Comparison of ENCODE assay signal across 8 cellular contexts in genomic region chr6:34526992-34527728, GRCh38. TPM values are rescaled to one million over a fixed set of nuclear protein-coding genes. Genes with fewer than 3 reads are reported as not detected.
DNase-seq lines count a peak whose midpoint lies in the region; ATAC-seq and TF ChIP-seq lines count a peak whose summit lies in the region.

No MANE protein-coding gene starts in this region.

- peak; percentile 95 for DNase-seq in HK-2 (ENCODE audit: unreplicated experiment)
- peak; percentile 92 for DNase-seq in NCI-H748 treated with DMSO at 0.1 percent for 48 hours (lab: John Stamatoyannopoulos, UW)
- DNase-seq in activated CD4-positive, alpha-beta T cell treated with anti-CD3 and anti-CD28 coated beads, Interleukin-2, amount 50 U/mL, for 24 hours (ENCODE audit: low read depth in 1 of 2, low spot score in 1 of 2) = peak; percentile 93 to 94
- DNase-seq in dermis microvascular lymphatic vessel endothelial cell (ENCODE audit: low read depth in 2 of 2) = peak; percentile 77 to 91
- peak; percentile 97 for DNase-seq in right lobe of liver
- peak; percentile 97 for DNase-seq in stimulated activated CD4-positive, alpha-beta T cell treated with anti-CD3 and anti-CD28 coated beads, Interleukin-4, amount 100 ng/mL, for 1 hour

- TF ChIP-seq CTCF in right lobe of liver (IDR thresholded peaks at IDR 0.05) = peak; percentile 75 to 89 (median 83)

- peak overlapping the region; percentile 66 to 90 (median 76) for H3K4me2 ChIP-seq in BLaER1 treated with 17β-estradiol and CSF1 and Interleukin-3, amounts not matched to agents 10 nM and 100 nM

- ATAC-seq in GM19455 (IDR thresholded peaks at IDR 0.05; ENCODE audit: unreplicated experiment) (peak; percentile 76), right lobe of liver (peak; percentile 94 to 99 (median 96))

- peaks cover 5 to 20% (median 11%) of the 10 kb centered on the region in 10 experiments for H3K4me1 ChIP-seq in BLaER1 treated with 17β-estradiol and CSF1 and Interleukin-3, amounts not matched to agents 10 nM and 100 nM
- peaks cover 0 to 9% (median 0%) of the 10 kb centered on the region in 4 donors for H3K4me1 ChIP-seq in right lobe of liver

- H4K20me1 ChIP-seq in BLaER1 treated with 17β-estradiol and CSF1 and Interleukin-3, amounts not matched to agents 10 nM and 100 nM = peaks cover 0 to 8% (median 0%) of the 10 kb centered on the region in 11 experiments; a peak in 1 of 22 replicates

- intact Hi-C loops in right lobe of liver (cut with DNase I) = loop anchor here in 1 of 2 donors (10.0 kb wide), 1 partner anchor 62 kb away; the partner anchor contains the start of gene PACSIN1

- H3K9me3 ChIP-seq in BLaER1 treated with 17β-estradiol and CSF1 and Interleukin-3, amounts not matched to agents 10 nM and 100 nM (replicated peaks in 1 of 11) = no peaks in the 10 kb centered on the region
- H3K9me3 ChIP-seq in right lobe of liver = no peaks in the 10 kb centered on the region

- H3K36me3 ChIP-seq in BLaER1 treated with 17β-estradiol and CSF1 and Interleukin-3, amounts not matched to agents 10 nM and 100 nM = no peaks in the 10 kb centered on the region
- no peaks in the 10 kb centered on the region for H3K36me3 ChIP-seq in right lobe of liver

- WGBS in right lobe of liver (ENCODE audit: insufficient coverage, low coverage, low lambda C conversion rate, missing lambda C conversion rate) = 20% methylated on average over 9 of the region's 53 CpGs

- no peaks in the 10 kb centered on the region for H3K27me3 ChIP-seq in BLaER1 treated with 17β-estradiol and CSF1 and Interleukin-3, amounts not matched to agents 10 nM and 100 nM
- H3K27me3 ChIP-seq in right lobe of liver = no peaks in the 10 kb centered on the region

- peak overlapping the region in 5 of 11 experiments; percentile 0 to 47 (median 23); a peak in 5 of 22 replicates for H3K27ac ChIP-seq in BLaER1 treated with 17β-estradiol and CSF1 and Interleukin-3, amounts not matched to agents 10 nM and 100 nM
- no peak overlapping the region for H3K27ac ChIP-seq in right lobe of liver

- TF ChIP-seq POLR2A in right lobe of liver (IDR thresholded peaks at IDR 0.05) = no peak

- peak overlapping the region in 4 of 10 experiments; percentile 15 to 48 (median 34); a peak in 6 of 20 replicates for H3K4me3 ChIP-seq in BLaER1 treated with 17β-estradiol and CSF1 and Interleukin-3, amounts not matched to agents 10 nM and 100 nM
- peak overlapping the region in 2 of 3 donors; percentile 21 to 22 for H3K4me3 ChIP-seq in right lobe of liver

- H3K9ac ChIP-seq in BLaER1 treated with 17β-estradiol and CSF1 and Interleukin-3, amounts not matched to agents 10 nM and 100 nM = peak overlapping the region; percentile 24 to 72 (median 58); a peak in 19 of 22 replicates

RNA-seq across cellular contexts. Expression of gene SPDEF, which starts 29.0 kb away (rescaled TPM):
- total RNA-seq in dermis microvascular lymphatic vessel endothelial cell = under 0.01 TPM in 1 of 2 replicates, not detected in the other
- total RNA-seq in right lobe of liver = not detected
